Comparison of ENCODE assay signal across 1 cellular context in genomic region chr1:65230741-65231439, GRCh38.
TF ChIP-seq lines count a peak whose summit lies in the region.

No MANE protein-coding gene starts in this region.

TF ChIP-seq in GM12878, 131 proteins besides CTCF, POLR2A, EP300 and RAD21 (continued from another document):
- TF ChIP-seq SKIL (IDR thresholded peaks at IDR 0.05; ENCODE audit: low read depth, poor library complexity, severe bottlenecking): peak; percentile 28
- peak; percentile 58; the same call in 1 of the 2 replicates for TF ChIP-seq BCL11A (IDR thresholded peaks at IDR 0.05; ENCODE audit: low read depth, low read length)
- TF ChIP-seq, protein P1, sequence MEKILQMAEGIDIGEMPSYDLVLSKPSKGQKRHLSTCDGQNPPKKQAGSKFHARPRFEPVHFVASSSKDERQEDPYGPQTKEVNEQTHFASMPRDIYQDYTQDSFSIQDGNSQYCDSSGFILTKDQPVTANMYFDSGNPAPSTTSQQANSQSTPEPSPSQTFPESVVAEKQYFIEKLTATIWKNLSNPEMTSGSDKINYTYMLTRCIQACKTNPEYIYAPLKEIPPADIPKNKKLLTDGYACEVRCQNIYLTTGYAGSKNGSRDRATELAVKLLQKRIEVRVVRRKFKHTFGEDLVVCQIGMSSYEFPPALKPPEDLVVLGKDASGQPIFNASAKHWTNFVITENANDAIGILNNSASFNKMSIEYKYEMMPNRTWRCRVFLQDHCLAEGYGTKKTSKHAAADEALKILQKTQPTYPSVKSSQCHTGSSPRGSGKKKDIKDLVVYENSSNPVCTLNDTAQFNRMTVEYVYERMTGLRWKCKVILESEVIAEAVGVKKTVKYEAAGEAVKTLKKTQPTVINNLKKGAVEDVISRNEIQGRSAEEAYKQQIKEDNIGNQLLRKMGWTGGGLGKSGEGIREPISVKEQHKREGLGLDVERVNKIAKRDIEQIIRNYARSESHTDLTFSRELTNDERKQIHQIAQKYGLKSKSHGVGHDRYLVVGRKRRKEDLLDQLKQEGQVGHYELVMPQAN (conservative IDR thresholded peaks at IDR 0.05): no peak
- TF ChIP-seq CREM (IDR thresholded peaks at IDR 0.05; ENCODE audit: low read depth): peak; percentile 72; the same call in 1 of the 2 replicates
- peak; percentile 94 for TF ChIP-seq NFIC (IDR thresholded peaks at IDR 0.05; ENCODE audit: low read depth, low read length)
- no peak for TF ChIP-seq BCL3 (IDR thresholded peaks at IDR 0.05; ENCODE audit: borderline replicate concordance, insufficient read depth, low read depth, low read length, poor library complexity, severe bottlenecking)
- TF ChIP-seq, protein P2, sequence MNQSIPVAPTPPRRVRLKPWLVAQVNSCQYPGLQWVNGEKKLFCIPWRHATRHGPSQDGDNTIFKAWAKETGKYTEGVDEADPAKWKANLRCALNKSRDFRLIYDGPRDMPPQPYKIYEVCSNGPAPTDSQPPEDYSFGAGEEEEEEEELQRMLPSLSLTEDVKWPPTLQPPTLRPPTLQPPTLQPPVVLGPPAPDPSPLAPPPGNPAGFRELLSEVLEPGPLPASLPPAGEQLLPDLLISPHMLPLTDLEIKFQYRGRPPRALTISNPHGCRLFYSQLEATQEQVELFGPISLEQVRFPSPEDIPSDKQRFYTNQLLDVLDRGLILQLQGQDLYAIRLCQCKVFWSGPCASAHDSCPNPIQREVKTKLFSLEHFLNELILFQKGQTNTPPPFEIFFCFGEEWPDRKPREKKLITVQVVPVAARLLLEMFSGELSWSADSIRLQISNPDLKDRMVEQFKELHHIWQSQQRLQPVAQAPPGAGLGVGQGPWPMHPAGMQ (IDR thresholded peaks at IDR 0.05; ENCODE audit: borderline replicate concordance): no peak
- peak; percentile 76; the same call in 1 of the 2 replicates for TF ChIP-seq IRF4 (IDR thresholded peaks at IDR 0.05; ENCODE audit: low read depth, low read length)
- peak; percentile 77; the same call in 1 of the 2 replicates for TF ChIP-seq MTA3 (IDR thresholded peaks at IDR 0.05; ENCODE audit: borderline replicate concordance, low read length)
- TF ChIP-seq ZZZ3 (IDR thresholded peaks at IDR 0.05; ENCODE audit: control insufficient read depth, insufficient read length, low read depth): no peak
- no peak for TF ChIP-seq BHLHE40 (IDR thresholded peaks at IDR 0.05; ENCODE audit: borderline replicate concordance in 1 of 2, low read depth in 2 of 2, low read length in 1 of 2)
- no peak for TF ChIP-seq IKZF1 (conservative IDR thresholded peaks at IDR 0.05)
- TF ChIP-seq RUNX3 (IDR thresholded peaks at IDR 0.05; ENCODE audit: low read length): peak; percentile 92
- 0 out of 2 replicates have a peak, but pooled peaks have one; percentile 12 for TF ChIP-seq YY1 (IDR thresholded peaks at IDR 0.05; ENCODE audit: low read depth, low read length)
- 0 out of 4 replicates have a peak, but pooled peaks of 1 of the 2 experiments have one; percentile 24 for TF ChIP-seq CEBPB (IDR thresholded peaks at IDR 0.05; ENCODE audit: borderline replicate concordance in 1 of 2, low read depth in 2 of 2, low read length in 2 of 2)
- TF ChIP-seq PAX8 (IDR thresholded peaks at IDR 0.05): no peak
- no peak for TF ChIP-seq RBBP5 (conservative IDR thresholded peaks at IDR 0.05)
- TF ChIP-seq SP1 (IDR thresholded peaks at IDR 0.05; ENCODE audit: low read depth, low read length): no peak
- TF ChIP-seq JUNB (IDR thresholded peaks at IDR 0.05): peak; percentile 97
- TF ChIP-seq FOXM1 (IDR thresholded peaks at IDR 0.05; ENCODE audit: low read depth, low read length): peak; percentile 83; the same call in 1 of the 2 replicates
